In the genomic region with DNA sequence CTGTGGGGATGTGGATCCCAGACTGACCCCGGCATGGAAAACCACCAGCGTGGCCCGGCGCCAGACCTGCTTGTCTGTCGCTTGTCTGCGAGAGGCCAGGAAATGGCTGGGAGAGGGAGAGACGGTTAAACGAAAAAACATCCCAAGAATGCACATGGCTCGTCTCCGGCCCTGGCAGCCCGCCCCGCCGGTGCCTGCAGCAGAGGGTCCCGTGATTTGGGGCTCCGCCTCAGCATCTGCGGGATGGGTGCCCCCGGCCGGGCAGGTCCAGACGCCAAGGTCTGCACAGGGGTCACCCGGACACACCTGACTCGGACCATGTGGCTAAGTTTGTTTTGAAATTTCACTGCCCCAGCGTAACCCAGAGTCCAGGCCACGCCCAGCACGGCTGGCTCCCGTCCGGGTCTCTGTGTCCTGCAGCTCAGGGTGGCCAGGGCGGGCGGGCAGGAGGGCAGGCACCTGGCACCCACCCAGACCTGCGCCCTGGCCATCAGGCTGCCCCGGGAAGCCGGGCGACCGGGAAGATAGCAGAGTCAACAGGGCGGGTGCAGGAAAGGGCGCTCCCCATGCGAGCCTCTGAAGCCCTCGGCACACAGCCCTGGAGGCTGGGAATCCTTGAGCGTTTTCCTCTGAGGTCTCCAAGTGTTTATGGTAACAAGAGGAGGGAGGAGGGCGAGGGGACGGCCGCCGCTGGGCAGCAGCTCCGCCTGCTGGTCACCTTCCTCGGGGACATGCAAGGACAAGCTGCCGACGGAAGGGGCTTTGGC, we compare ENCODE assay signal across 1 cellular context.
TF ChIP-seq lines count a peak whose summit lies in the region.

No MANE protein-coding gene starts in this region.

TF ChIP-seq in K562, 482 proteins besides CTCF, POLR2A, EP300 and RAD21 (continued from another document):
- peak in 1 of 2 experiments; percentile 57; a peak in 1 of 4 replicates for TF ChIP-seq KDM4B (IDR thresholded peaks at IDR 0.05; ENCODE audit: borderline replicate concordance in 2 of 2, low read depth in 1 of 2)
- TF ChIP-seq MGA (IDR thresholded peaks at IDR 0.05), result no peak
- TF ChIP-seq PBX2 (CRISPR knock-in tag; IDR thresholded peaks at IDR 0.05; ENCODE audit: low read depth), result no peak
- no peak for TF ChIP-seq PBX2 (tag; conservative IDR thresholded peaks at IDR 0.05; ENCODE audit: low read depth)
- 0 out of 4 replicates have a peak, but pooled peaks of 1 of the 2 experiments have one; percentile 18 for TF ChIP-seq RCOR1 (IDR thresholded peaks at IDR 0.05; ENCODE audit: borderline replicate concordance in 1 of 2, low read depth in 2 of 2, low read length in 2 of 2)
- TF ChIP-seq, protein P1, sequence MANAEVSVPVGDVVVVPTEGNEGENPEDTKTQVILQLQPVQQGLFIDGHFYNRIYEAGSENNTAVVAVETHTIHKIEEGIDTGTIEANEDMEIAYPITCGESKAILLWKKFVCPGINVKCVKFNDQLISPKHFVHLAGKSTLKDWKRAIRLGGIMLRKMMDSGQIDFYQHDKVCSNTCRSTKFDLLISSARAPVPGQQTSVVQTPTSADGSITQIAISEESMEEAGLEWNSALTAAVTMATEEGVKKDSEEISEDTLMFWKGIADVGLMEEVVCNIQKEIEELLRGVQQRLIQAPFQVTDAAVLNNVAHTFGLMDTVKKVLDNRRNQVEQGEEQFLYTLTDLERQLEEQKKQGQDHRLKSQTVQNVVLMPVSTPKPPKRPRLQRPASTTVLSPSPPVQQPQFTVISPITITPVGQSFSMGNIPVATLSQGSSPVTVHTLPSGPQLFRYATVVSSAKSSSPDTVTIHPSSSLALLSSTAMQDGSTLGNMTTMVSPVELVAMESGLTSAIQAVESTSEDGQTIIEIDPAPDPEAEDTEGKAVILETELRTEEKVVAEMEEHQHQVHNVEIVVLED (CRISPR knock-in tag; IDR thresholded peaks at IDR 0.05), result 0 out of 2 replicates have a peak, but pooled peaks have one; percentile 24
- 0 out of 2 replicates have a peak, but pooled peaks have one; percentile 6 for TF ChIP-seq EGR1 (conservative IDR thresholded peaks at IDR 0.05)
- no peak for TF ChIP-seq BCLAF1 (IDR thresholded peaks at IDR 0.05; ENCODE audit: borderline replicate concordance in 1 of 2, control insufficient read depth in 1 of 2, low read depth in 2 of 2, low read length in 1 of 2)
- TF ChIP-seq STAT5A (IDR thresholded peaks at IDR 0.05; ENCODE audit: borderline replicate concordance, low read length), result no peak
- TF ChIP-seq ZNF324 (CRISPR knock-in tag; IDR thresholded peaks at IDR 0.05), result no peak
- no peak for TF ChIP-seq RHOXF2B (CRISPR knock-in tag; conservative IDR thresholded peaks at IDR 0.05)
- peak; percentile 88 for TF ChIP-seq STAG1 (CRISPR knock-in tag; IDR thresholded peaks at IDR 0.05; ENCODE audit: borderline replicate concordance)
- no peak for TF ChIP-seq THAP12 (CRISPR knock-in tag; IDR thresholded peaks at IDR 0.05)
- no peak for TF ChIP-seq CAMTA2 (CRISPR knock-in tag; conservative IDR thresholded peaks at IDR 0.05)
- no peak for TF ChIP-seq PTTG1 (tag; IDR thresholded peaks at IDR 0.05; ENCODE audit: low read depth)
- no peak for TF ChIP-seq SFPQ (IDR thresholded peaks at IDR 0.05; ENCODE audit: low read depth, low read length)
TF ChIP-seq in K562: peak in this region for 26.
